Comparison of ENCODE assay signal across 1 cellular context in the genomic region with DNA sequence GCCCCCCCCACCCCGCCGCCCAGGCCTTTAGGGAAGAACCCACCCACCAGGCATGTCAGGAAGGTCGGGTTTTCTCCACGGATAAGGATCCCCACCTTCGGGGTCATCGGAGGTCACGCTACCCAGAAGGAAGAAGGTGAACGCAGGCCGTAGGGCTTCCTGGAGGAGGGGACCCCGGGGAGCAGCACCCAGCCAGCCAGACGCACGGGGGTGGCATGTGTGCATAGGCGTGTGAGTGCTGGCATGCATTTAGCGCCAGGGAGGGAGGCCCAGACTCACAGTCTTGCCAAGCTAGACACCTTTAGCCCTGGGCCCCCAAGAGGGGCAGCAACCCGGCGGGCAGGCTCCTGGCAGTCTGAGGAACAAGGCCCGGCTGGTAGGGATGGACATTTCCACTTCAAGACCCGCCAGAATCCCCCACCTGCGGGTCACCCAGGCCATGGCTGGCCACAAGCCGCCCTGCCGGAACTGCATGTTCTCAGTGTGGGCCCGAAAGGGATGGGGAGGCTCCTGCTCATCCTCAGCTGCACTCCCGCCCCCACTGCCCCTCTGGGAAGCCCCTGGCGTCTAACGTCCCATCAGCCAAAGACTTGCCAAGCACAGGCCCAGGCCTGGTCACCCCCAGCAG.
TF ChIP-seq lines count a peak whose summit lies in the region.

No MANE protein-coding gene starts in this region.

TF ChIP-seq in WTC11, 78 proteins besides CTCF, POLR2A, EP300 and RAD21 (continued from another document):
- TF ChIP-seq, protein P1, sequence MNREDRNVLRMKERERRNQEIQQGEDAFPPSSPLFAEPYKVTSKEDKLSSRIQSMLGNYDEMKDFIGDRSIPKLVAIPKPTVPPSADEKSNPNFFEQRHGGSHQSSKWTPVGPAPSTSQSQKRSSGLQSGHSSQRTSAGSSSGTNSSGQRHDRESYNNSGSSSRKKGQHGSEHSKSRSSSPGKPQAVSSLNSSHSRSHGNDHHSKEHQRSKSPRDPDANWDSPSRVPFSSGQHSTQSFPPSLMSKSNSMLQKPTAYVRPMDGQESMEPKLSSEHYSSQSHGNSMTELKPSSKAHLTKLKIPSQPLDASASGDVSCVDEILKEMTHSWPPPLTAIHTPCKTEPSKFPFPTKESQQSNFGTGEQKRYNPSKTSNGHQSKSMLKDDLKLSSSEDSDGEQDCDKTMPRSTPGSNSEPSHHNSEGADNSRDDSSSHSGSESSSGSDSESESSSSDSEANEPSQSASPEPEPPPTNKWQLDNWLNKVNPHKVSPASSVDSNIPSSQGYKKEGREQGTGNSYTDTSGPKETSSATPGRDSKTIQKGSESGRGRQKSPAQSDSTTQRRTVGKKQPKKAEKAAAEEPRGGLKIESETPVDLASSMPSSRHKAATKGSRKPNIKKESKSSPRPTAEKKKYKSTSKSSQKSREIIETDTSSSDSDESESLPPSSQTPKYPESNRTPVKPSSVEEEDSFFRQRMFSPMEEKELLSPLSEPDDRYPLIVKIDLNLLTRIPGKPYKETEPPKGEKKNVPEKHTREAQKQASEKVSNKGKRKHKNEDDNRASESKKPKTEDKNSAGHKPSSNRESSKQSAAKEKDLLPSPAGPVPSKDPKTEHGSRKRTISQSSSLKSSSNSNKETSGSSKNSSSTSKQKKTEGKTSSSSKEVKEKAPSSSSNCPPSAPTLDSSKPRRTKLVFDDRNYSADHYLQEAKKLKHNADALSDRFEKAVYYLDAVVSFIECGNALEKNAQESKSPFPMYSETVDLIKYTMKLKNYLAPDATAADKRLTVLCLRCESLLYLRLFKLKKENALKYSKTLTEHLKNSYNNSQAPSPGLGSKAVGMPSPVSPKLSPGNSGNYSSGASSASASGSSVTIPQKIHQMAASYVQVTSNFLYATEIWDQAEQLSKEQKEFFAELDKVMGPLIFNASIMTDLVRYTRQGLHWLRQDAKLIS (CRISPR knock-in tag; IDR thresholded peaks at IDR 0.05; ENCODE audit: borderline replicate concordance): no peak
- no peak for TF ChIP-seq NR1H2 (CRISPR knock-in tag; IDR thresholded peaks at IDR 0.05)
- no peak for TF ChIP-seq SP1 (CRISPR knock-in tag; conservative IDR thresholded peaks at IDR 0.05)
- no peak for TF ChIP-seq FOXK1 (CRISPR knock-in tag; IDR thresholded peaks at IDR 0.05)
- no peak for TF ChIP-seq NR3C1 (CRISPR knock-in tag; conservative IDR thresholded peaks at IDR 0.05; ENCODE audit: low read depth)
